ENCODE assay signal across 11 cellular contexts in the genomic region with DNA sequence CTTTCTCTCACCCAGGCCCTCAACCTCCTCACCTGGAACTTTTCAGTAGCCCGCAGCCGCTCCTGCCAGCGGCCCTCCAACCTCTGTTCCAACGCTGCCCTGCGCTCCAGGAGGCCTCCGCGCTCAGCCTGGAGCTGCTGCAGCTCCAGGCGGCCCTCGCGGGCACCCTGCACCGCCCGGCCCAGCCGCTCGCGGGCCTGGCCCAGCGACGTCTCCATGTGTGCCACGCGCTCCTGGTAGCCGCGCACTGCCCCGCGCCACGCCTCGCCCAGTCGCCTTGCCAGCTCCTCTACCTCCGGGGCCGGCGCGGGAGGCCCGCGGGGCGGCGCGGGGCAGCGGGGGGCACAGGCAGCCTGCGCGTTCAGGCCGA. TPM values are rescaled to one million over a fixed set of nuclear protein-coding genes. Genes with fewer than 3 reads are reported as not detected.
DNase-seq lines count a peak whose midpoint lies in the region; ATAC-seq and TF ChIP-seq lines count a peak whose summit lies in the region.
"Had no signal": no experiment of that assay in that cellular context is flagged by ENCODE, and none has a peak within 500 bp of the region (broad histone marks: within the 10 kb centered on the region; RNA-seq: fewer than 3 reads in every experiment).

No MANE protein-coding gene starts in this region.

- peak overlapping the region; percentile 93 for H3K4me2 ChIP-seq in PC-3 (ENCODE audit: low read length)
- peak overlapping the region; percentile 94 for H3K4me2 ChIP-seq in mesendoderm (ENCODE audit: low read length)

- H4K5ac ChIP-seq in mesendoderm (ENCODE audit: low read length): no peak overlapping the region

- H3K9me2 ChIP-seq in PC-3 (replicated peaks; ENCODE audit: low read length): no peaks in the 10 kb centered on the region

- H3K27me3 ChIP-seq in PC-3 (ENCODE audit: low read length) (no peaks in the 10 kb centered on the region), esophagus (ENCODE audit: control insufficient read depth in 1 of 2, insufficient read depth in 2 of 2, low read length in 2 of 2) (peaks cover 0 to 6% of the 10 kb centered on the region in 2 donors), mesendoderm (ENCODE audit: insufficient read depth, low read length, poor library complexity) (no peaks in the 10 kb centered on the region), tibial artery (peaks cover 0 to 41% of the 10 kb centered on the region in 2 donors), foreskin keratinocyte (peaks cover 100% of the 10 kb centered on the region)

- H3K4me1 ChIP-seq in PC-3 (ENCODE audit: insufficient read depth, low read length): peaks cover 28% of the 10 kb centered on the region
- H3K4me1 ChIP-seq in esophagus (ENCODE audit: control insufficient read depth in 2 of 2, insufficient read depth in 2 of 2, low read length in 1 of 2): peaks cover 0 to 5% of the 10 kb centered on the region in 2 donors
- peaks cover 10% of the 10 kb centered on the region for H3K4me1 ChIP-seq in mesendoderm (ENCODE audit: control insufficient read depth, low read depth, low read length)
- peaks cover 0 to 41% (median 29%) of the 10 kb centered on the region in 4 donors for H3K4me1 ChIP-seq in tibial artery
- no peaks in the 10 kb centered on the region for H3K4me1 ChIP-seq in foreskin keratinocyte

- CTCF ChIA-PET in PC-3 (lab: Charles Lee): interaction anchor here (0.6 to 3.4 kb wide), 7 partner anchors 13 to 258 kb away, joined by 3 to 37 read pairs (median 7); partner anchors contain the start of gene MRPL24

- no peaks in the 10 kb centered on the region for H4K20me1 ChIP-seq in PC-3 (ENCODE audit: low read length)

- H2BK120ac ChIP-seq in mesendoderm (ENCODE audit: low read depth, low read length): peak overlapping the region; percentile 16

- H3K27ac ChIP-seq in PC-3 (ENCODE audit: low read length): no peak overlapping the region
- peak overlapping the region in 1 of 2 donors; percentile 43 for H3K27ac ChIP-seq in esophagus (ENCODE audit: low read depth in 2 of 2, low read length in 1 of 2)
- peak overlapping the region; percentile 18 for H3K27ac ChIP-seq in mesendoderm (ENCODE audit: low read depth, low read length)
- H3K27ac ChIP-seq in tibial artery: peak overlapping the region; percentile 57 to 62
- H3K27ac ChIP-seq in foreskin keratinocyte: no peak overlapping the region

- H3K9ac ChIP-seq in PC-3 (ENCODE audit: low read length) (peak overlapping the region; percentile 67), mesendoderm (ENCODE audit: low read length) (peak overlapping the region; percentile 84)

- POLR2A ChIA-PET in PC-3 (lab: Charles Lee; ENCODE audit: unreplicated experiment): interaction anchor here (0.5 to 1.1 kb wide), 6 partner anchors 14 to 52 kb away, joined by 3 to 18 read pairs (median 6); partner anchors contain the start of gene ISG20L2

- H3K4ac ChIP-seq in mesendoderm (ENCODE audit: low read depth, low read length): peak overlapping the region; percentile 58

- H2BK15ac ChIP-seq in mesendoderm (replicated peaks; ENCODE audit: low read depth): no peak overlapping the region

- BruUV-seq in PC-3 (replicated peaks; lab: Mats Ljungman, UMichigan): no TSS peak

- H2AK5ac ChIP-seq in mesendoderm (ENCODE audit: low read length): no peak overlapping the region

- H3K23ac ChIP-seq in mesendoderm (ENCODE audit: low read length): peak overlapping the region; percentile 95

- intact Hi-C loops in PC-3 (cut with micrococcal nuclease) (no loop called here), tibial artery (cut with DNase I; ENCODE audit: low total_unique reads) (no loop called here)

- peak overlapping the region; percentile 84 for H2AFZ ChIP-seq in PC-3 (ENCODE audit: low read length)

- ATAC-seq in PC-3: peak; percentile 43
- ATAC-seq in HG03469 (IDR thresholded peaks at IDR 0.05; ENCODE audit: unreplicated experiment): no peak
- no peak for ATAC-seq in foreskin keratinocyte

- peak overlapping the region; percentile 61 for H3K18ac ChIP-seq in mesendoderm (ENCODE audit: low read length)

- peak overlapping the region; percentile 64 for H3K4me3 ChIP-seq in PC-3 (ENCODE audit: low read length)
- peak overlapping the region; percentile 30 to 34 for H3K4me3 ChIP-seq in esophagus (ENCODE audit: low read depth in 1 of 2, low read length in 2 of 2)
- peak overlapping the region; percentile 54 for H3K4me3 ChIP-seq in mesendoderm (ENCODE audit: low read length)
- H3K4me3 ChIP-seq in tibial artery: peak overlapping the region; percentile 48 to 57

- no peak overlapping the region for H2BK5ac ChIP-seq in mesendoderm (ENCODE audit: low read length)

- no peak for DNase-seq in PC-3
- DNase-seq in mesendoderm: no peak
- no peak for DNase-seq in tibial artery
- DNase-seq in NCI-H1694 treated with DMSO at 0.1 percent for 48 hours (lab: John Stamatoyannopoulos, UW): no peak
- DNase-seq in foreskin keratinocyte: no peak
- DNase-seq in NK-92 (lab: John Stamatoyannopoulos, UW; ENCODE audit: unreplicated experiment): no peak
- DNase-seq: activated B cell treated with CpG ODN at 0.5 μM for 24 hours, amniotic stem cell, NCI-H774 had no signal

- H3K56ac ChIP-seq in mesendoderm (ENCODE audit: low read length): peak overlapping the region; percentile 83

- WGBS in esophagus, 2 donors: 8 to 10% methylated on average over 38 to 39 of the region's 39 CpGs
- no CpG with 5 or more reads among the region's 39 CpGs for WGBS in mesendoderm (ENCODE audit: extremely low coverage, insufficient coverage, low lambda C conversion rate)

- H3K79me1 ChIP-seq in mesendoderm (ENCODE audit: low read length): peaks cover 17% of the 10 kb centered on the region

- no peaks in the 10 kb centered on the region for H3K9me3 ChIP-seq in PC-3 (ENCODE audit: low read length)
- no peaks in the 10 kb centered on the region for H3K9me3 ChIP-seq in esophagus (ENCODE audit: control insufficient read depth in 2 of 2, insufficient read depth in 1 of 2, low read depth in 1 of 2, low read length in 1 of 2)
- no peaks in the 10 kb centered on the region for H3K9me3 ChIP-seq in tibial artery

- no peak overlapping the region for H4K8ac ChIP-seq in mesendoderm (ENCODE audit: low read depth, low read length)

- H3F3A ChIP-seq in PC-3 (ENCODE audit: low read length, unreplicated experiment): no peaks in the 10 kb centered on the region

- H3K36me3 ChIP-seq in PC-3 (ENCODE audit: low read depth, low read length) (0 out of 2 replicates have a peak, but pooled peaks cover 3% of the 10 kb centered on the region), esophagus (ENCODE audit: control insufficient read depth in 2 of 2, insufficient read depth in 2 of 2, low read length in 1 of 2) (no peaks in the 10 kb centered on the region), mesendoderm (ENCODE audit: control insufficient read depth, insufficient read depth, low read length) (peaks cover 8% of the 10 kb centered on the region), tibial artery (peaks cover 0 to 13% (median 0%) of the 10 kb centered on the region in 3 donors)

- no peak for TF ChIP-seq CTCF in PC-3 (conservative IDR thresholded peaks at IDR 0.05; ENCODE audit: low read depth, low read length)
- TF ChIP-seq CTCF in tibial artery (IDR thresholded peaks at IDR 0.05): no peak
- TF ChIP-seq CTCF in foreskin keratinocyte (conservative IDR thresholded peaks at IDR 0.05): no peak

- H3K79me2 ChIP-seq in PC-3 (ENCODE audit: low read length) (peaks cover 20% of the 10 kb centered on the region), mesendoderm (ENCODE audit: control insufficient read depth, insufficient read depth, low read length) (peaks cover 35% of the 10 kb centered on the region)

RNA-seq across cellular contexts. Expression of gene NES, which starts 0.8 kb away (rescaled TPM):
- total RNA-seq in PC-3 (2014; rRNA removed): 58.2 and 70.0 TPM in 2 replicates
- 1 to 10 TPM; 2.4 to 3.0 TPM for polyA plus RNA-seq in esophagus
- polyA plus RNA-seq in mesendoderm (2013, experiment 1 of 2): 77.7 TPM
- polyA plus RNA-seq in mesendoderm (2013, experiment 2 of 2): 79.9 TPM
- total RNA-seq in foreskin keratinocyte: 0.04 and 0.14 TPM in 2 replicates
- polyA plus RNA-seq in foreskin keratinocyte: 0.06 TPM in 2 replicates
- total RNA-seq: activated B cell treated with CpG ODN at 0.5 μM for 24 hours had no signal

RNA-seq across cellular contexts. Expression of gene CRABP2, which starts 28.9 kb away (rescaled TPM):
- total RNA-seq in PC-3 (2014; rRNA removed) (120 and 150 TPM in 2 replicates), foreskin keratinocyte (2.2 and 4.0 TPM in 2 replicates)
- polyA plus RNA-seq in esophagus (1,000 to 10,000 TPM; 1,310 to 1,799 TPM), foreskin keratinocyte (4.6 and 8.4 TPM in 2 replicates)
- 52.0 TPM for polyA plus RNA-seq in mesendoderm (2013, experiment 1 of 2)
- 49.6 TPM for polyA plus RNA-seq in mesendoderm (2013, experiment 2 of 2)

RNA-seq across cellular contexts. Expression of gene BCAN, which starts 34.5 kb away (rescaled TPM):
- total RNA-seq in PC-3 (2014; rRNA removed): not detected in 2 replicates
- under 1 TPM; 0.01 to 0.04 TPM for polyA plus RNA-seq in esophagus
- polyA plus RNA-seq in mesendoderm (2013, experiment 1 of 2): 0.88 TPM
- 0.91 TPM for polyA plus RNA-seq in mesendoderm (2013, experiment 2 of 2)
- total RNA-seq in foreskin keratinocyte: not detected in 2 replicates
- polyA plus RNA-seq in foreskin keratinocyte: not detected in 2 replicates

RNA-seq across cellular contexts. Expression of gene METTL25B, which starts 51.8 kb away (rescaled TPM):
- total RNA-seq in PC-3 (2014; rRNA removed) (10.4 and 14.6 TPM in 2 replicates), foreskin keratinocyte (13.8 and 15.7 TPM in 2 replicates)
- polyA plus RNA-seq in esophagus (10 to 100 TPM; 18.5 to 38.3 TPM), foreskin keratinocyte (19.7 TPM in 2 replicates)
- 12.0 TPM for polyA plus RNA-seq in mesendoderm (2013, experiment 1 of 2)
- polyA plus RNA-seq in mesendoderm (2013, experiment 2 of 2): 11.6 TPM

RNA-seq across cellular contexts. Expression of gene ISG20L2, which starts 52.1 kb away (rescaled TPM):
- total RNA-seq in PC-3 (2014; rRNA removed): 39.2 and 51.7 TPM in 2 replicates
- polyA plus RNA-seq in esophagus: 10 to 100 TPM in 1 of 2 donors, 1 to 10 TPM in 1; 8.5 to 16.5 TPM
- polyA plus RNA-seq in mesendoderm (2013, experiment 1 of 2): 75.9 TPM
- polyA plus RNA-seq in mesendoderm (2013, experiment 2 of 2): 76.2 TPM
- total RNA-seq in foreskin keratinocyte: 31.7 and 32.0 TPM in 2 replicates
- polyA plus RNA-seq in foreskin keratinocyte: 22.3 and 28.6 TPM in 2 replicates

Comparison
In these comparisons a context has a peak if more than half of its experiments do, and no peak if none do; other contexts are left out.
1. H3K27ac ChIP-seq: peak in mesendoderm (single experiment) and tibial artery (2 of 2); none in PC-3 (single experiment) and foreskin keratinocyte (single experiment).
2. RNA of gene NES, which starts 0.8 kb away (total RNA-seq): 58.2 to 70.0 TPM in PC-3; 0.04 to 0.14 TPM in foreskin keratinocyte; every median in the first group is over 10 times any median in the second.
3. RNA of gene CRABP2, which starts 28.9 kb away (total RNA-seq): 120 to 150 TPM in PC-3; 2.2 to 4.0 TPM in foreskin keratinocyte; every median in the first group is over 10 times any median in the second.
4. Peak in every context shown above with its lines, with median percentiles within 50 percentile points of each other: H3K4me3 ChIP-seq.